Comparison of ENCODE assay signal across 10 cellular contexts in genomic region chr1:12345350-12346217, GRCh38.
DNase-seq lines count a peak whose midpoint lies in the region; ATAC-seq, FAIRE-seq and TF ChIP-seq lines count a peak whose summit lies in the region.
"Had no signal": no experiment of that assay in that cellular context is flagged by ENCODE, and none has a peak within 500 bp of the region (broad histone marks: within the 10 kb centered on the region; RNA-seq: fewer than 3 reads in every experiment).

No MANE protein-coding gene starts in this region.

- no peak overlapping the region for H3K4me2 ChIP-seq in H9 (ENCODE audit: insufficient read depth, insufficient read length, low read length)

- H2AK5ac ChIP-seq in H9 (ENCODE audit: insufficient read length, low read length), result no peak overlapping the region

- peak overlapping the region; percentile 2 for H3K4me3 ChIP-seq in mononuclear cell (ENCODE audit: low read length)

- DNase-seq in AML-193 (lab: John Stamatoyannopoulos, UW) (peak; percentile 19 to 38), H9 (no peak), NCI-H1694 (lab: John Stamatoyannopoulos, UW) (no peak), RCC 7860 (ENCODE audit: low spot score) (no peak)
- DNase-seq in activated effector memory CD4-positive, alpha-beta T cell treated with anti-CD3 and anti-CD28 coated beads, Interleukin-2, amount 50 U/mL, for 16 hours, result peak; percentile 70
- DNase-seq: DMS79 treated with DMSO at 0.1 percent for 48 hours had no signal

- peaks cover 5 to 17% of the 10 kb centered on the region in 2 experiments for H3K4me1 Mint-ChIP-seq in H9

- peak overlapping the region in 1 of 3 experiments; percentile 62; a peak in 2 of 7 replicates for H3K27ac Mint-ChIP-seq in H9

- H3K79me1 ChIP-seq in H9 (ENCODE audit: insufficient read depth, low read depth, low read length, poor library complexity, severe bottlenecking), result no peaks in the 10 kb centered on the region

- ATAC-seq in GM19324 (IDR thresholded peaks at IDR 0.05; ENCODE audit: low FRiP score, unreplicated experiment) (no peak), GM19395 (IDR thresholded peaks at IDR 0.05; ENCODE audit: unreplicated experiment) (no peak)

- H3K27me3 ChIP-seq in H9 (ENCODE audit: insufficient read depth, low read length) (no peaks in the 10 kb centered on the region), mononuclear cell (ENCODE audit: insufficient read depth, low read length) (no peaks in the 10 kb centered on the region)

- no peaks in the 10 kb centered on the region for H4K20me1 ChIP-seq in H9 (ENCODE audit: control insufficient read depth, insufficient read depth, insufficient read length)

- no peak overlapping the region for H2AFZ ChIP-seq in H9 (ENCODE audit: low read length)

- no peaks in the 10 kb centered on the region for H3K27me3 Mint-ChIP-seq in H9 (ENCODE audit: low read depth)

- H3K9me3 Mint-ChIP-seq in H9, result no peaks in the 10 kb centered on the region

- no peak overlapping the region for H2BK15ac ChIP-seq in H9 (ENCODE audit: low read depth, low read length)

- no peak overlapping the region for H4K91ac ChIP-seq in H9 (ENCODE audit: insufficient read length, low read depth, low read length)

- H3K9me3 ChIP-seq in H9 (ENCODE audit: control insufficient read depth, low read depth, low read length), result no peaks in the 10 kb centered on the region
- H3K9me3 ChIP-seq in mononuclear cell (ENCODE audit: low read depth, low read length), result peaks cover 1% of the 10 kb centered on the region

- WGBS in H9 (ENCODE audit: extremely low coverage, insufficient read length, low lambda C conversion rate), result no CpG with 5 or more reads among the region's 7 CpGs

- TF ChIP-seq CTCF in H9 (conservative IDR thresholded peaks at IDR 0.05), result no peak

- H3K23me2 ChIP-seq in H9 (ENCODE audit: insufficient read length, low read depth, low read length, poor library complexity, severe bottlenecking), result peaks cover 2% of the 10 kb centered on the region

- H3K4me1 ChIP-seq in H9 (ENCODE audit: insufficient read depth, low read length), result no peaks in the 10 kb centered on the region
- H3K4me1 ChIP-seq in mononuclear cell (ENCODE audit: insufficient read depth, low read length), result peaks cover 34% of the 10 kb centered on the region

- H3K9ac ChIP-seq in H9 (ENCODE audit: extremely low read depth, insufficient read length, low read length), result no peak overlapping the region

- H3K23ac ChIP-seq in H9 (ENCODE audit: insufficient read length, low read depth, low read length), result no peak overlapping the region

- no peak overlapping the region for H2BK20ac ChIP-seq in H9 (ENCODE audit: low read depth, low read length, poor library complexity, severe bottlenecking)

- H3K27ac ChIP-seq in H9 (ENCODE audit: insufficient read length, low read depth, low read length), result no peak overlapping the region

- H2BK5ac ChIP-seq in H9 (ENCODE audit: insufficient read length, low read length), result no peak overlapping the region

- no peaks in the 10 kb centered on the region for H3K79me2 ChIP-seq in H9 (ENCODE audit: insufficient read depth, low read length)

- H3T11ph ChIP-seq in H9 (ENCODE audit: low read length), result no peak overlapping the region

- H3K4me3 Mint-ChIP-seq in H9, result no peak overlapping the region

- H3K18ac ChIP-seq in H9 (ENCODE audit: insufficient read length, low read depth, low read length), result no peak overlapping the region

- peak overlapping the region; percentile 90 for H4K5ac ChIP-seq in H9 (ENCODE audit: insufficient read length, low read depth, low read length)

- H4K8ac ChIP-seq in H9 (replicated peaks; ENCODE audit: insufficient read length, low read depth, low read length), result no peak overlapping the region

- H3K14ac ChIP-seq in H9 (ENCODE audit: insufficient read depth, low read length), result no peak overlapping the region

- no peak overlapping the region for H2BK120ac ChIP-seq in H9 (ENCODE audit: low read depth, low read length, poor library complexity, severe bottlenecking)

- H2BK12ac ChIP-seq in H9 (ENCODE audit: insufficient read length, low read depth, low read length), result no peak overlapping the region

- H3K4ac ChIP-seq in H9 (ENCODE audit: low read depth, low read length), result no peak overlapping the region

- H3K56ac ChIP-seq in H9 (ENCODE audit: insufficient read length, low read depth, low read length), result no peak overlapping the region

- H3K36me3 Mint-ChIP-seq in H9 (ENCODE audit: insufficient read depth in 1 of 3, low read depth in 3 of 3), result peaks cover 18 to 44% (median 34%) of the 10 kb centered on the region in 3 experiments

- FAIRE-seq in RCC 7860 (lab: Jason Lieb, UNC), result no peak
- FAIRE-seq: H1 had no signal

Comparison
In these comparisons a context has a peak if more than half of its experiments do, and no peak if none do; other contexts are left out.
1. DNase-seq: peak in AML-193 (2 of 2) and activated effector memory CD4-positive, alpha-beta T cell treated with anti-CD3 and anti-CD28 coated beads, Interleukin-2, amount 50 U/mL, for 16 hours (single experiment); none in H9 (single experiment), NCI-H1694 (single experiment) and RCC 7860 (single experiment).